Comparison of ENCODE assay signal across 10 cellular contexts in genomic region chr4:123244233-123244632, GRCh38.
DNase-seq lines count a peak whose midpoint lies in the region; ATAC-seq and TF ChIP-seq lines count a peak whose summit lies in the region.
"Had no signal": no experiment of that assay in that cellular context is flagged by ENCODE, and none has a peak within 500 bp of the region (broad histone marks: within the 10 kb centered on the region; RNA-seq: fewer than 3 reads in every experiment).

No MANE protein-coding gene starts in this region.

- peaks cover 14% of the 10 kb centered on the region for H3K9me3 Mint-ChIP-seq in activated naive CD4-positive, alpha-beta T cell treated with anti-CD3 and anti-CD28 coated beads for 36 hours
- H3K9me3 Mint-ChIP-seq in activated CD4-positive, alpha-beta T cell treated with anti-CD3 and anti-CD28 coated beads, Interleukin-2, amount 10 ng/mL, durations not matched to agents 7 days and 5 days, result peaks cover 14% of the 10 kb centered on the region

- no peak for TF ChIP-seq POLR2A in lower leg skin (IDR thresholded peaks at IDR 0.05)

- H3K4me3 ChIP-seq in brain microvascular endothelial cell (ENCODE audit: low read depth, low read length) (no peak overlapping the region), lower leg skin (ENCODE audit: low read depth, poor library complexity, severe bottlenecking) (no peak overlapping the region)
- H3K4me3 ChIP-seq: pancreas had no signal

- in situ Hi-C loops in brain microvascular endothelial cell (cut with HindIII; ENCODE audit: low pct_ligation_motif_present, low sequenced_read_pairs), result no loop called here

- DNase-seq in ELR (ENCODE audit: low read depth), result peak; percentile 12
- DNase-seq in brain microvascular endothelial cell, result peak; percentile 34
- peak; percentile 71 to 87 for DNase-seq in lower leg skin (ENCODE audit: low spot score in 2 of 2)
- DNase-seq in activated naive CD4-positive, alpha-beta T cell treated with anti-CD3 and anti-CD28 coated beads for 36 hours, result no peak
- no peak for DNase-seq in NCI-H524 treated with DMSO at 0.1 percent for 48 hours (lab: John Stamatoyannopoulos, UW)
- no peak for DNase-seq in activated CD4-positive, alpha-beta T cell treated with anti-CD3 and anti-CD28 coated beads, Interleukin-2, amount 10 ng/mL, durations not matched to agents 7 days and 5 days
- no peak for DNase-seq in activated naive CD4-positive, alpha-beta T cell treated with anti-CD3 and anti-CD28 coated beads, Interleukin-2, amount 50 U/mL, for 16 hours
- DNase-seq: pancreas, T-helper 17 cell had no signal

- no peaks in the 10 kb centered on the region for H3K36me3 Mint-ChIP-seq in activated naive CD4-positive, alpha-beta T cell treated with anti-CD3 and anti-CD28 coated beads for 36 hours (ENCODE audit: low read depth)
- peaks cover 2% of the 10 kb centered on the region for H3K36me3 Mint-ChIP-seq in activated CD4-positive, alpha-beta T cell treated with anti-CD3 and anti-CD28 coated beads, Interleukin-2, amount 10 ng/mL, durations not matched to agents 7 days and 5 days (ENCODE audit: low read depth)

- no peaks in the 10 kb centered on the region for H3K36me3 ChIP-seq in brain microvascular endothelial cell (replicated peaks)
- H3K36me3 ChIP-seq: pancreas had no signal

- 27 to 39% methylated on average over 5 of the region's 5 CpGs for WGBS in lower leg skin, 2 donors

- no peak overlapping the region for H3K27ac ChIP-seq in brain microvascular endothelial cell
- H3K27ac ChIP-seq: pancreas had no signal

- TF ChIP-seq CTCF in brain microvascular endothelial cell (IDR thresholded peaks at IDR 0.05; ENCODE audit: low read depth, low read length, missing control alignments) (peak; percentile 35), lower leg skin (IDR thresholded peaks at IDR 0.05) (no peak)

- H3K27me3 ChIP-seq in brain microvascular endothelial cell (replicated peaks), result no peaks in the 10 kb centered on the region
- H3K27me3 ChIP-seq: pancreas had no signal

- H3K27ac Mint-ChIP-seq in activated naive CD4-positive, alpha-beta T cell treated with anti-CD3 and anti-CD28 coated beads for 36 hours, result no peak overlapping the region
- no peak overlapping the region for H3K27ac Mint-ChIP-seq in activated CD4-positive, alpha-beta T cell treated with anti-CD3 and anti-CD28 coated beads, Interleukin-2, amount 10 ng/mL, durations not matched to agents 7 days and 5 days
- H3K27ac Mint-ChIP-seq: T-helper 17 cell had no signal

- POLR2A ChIA-PET in activated CD4-positive, alpha-beta T cell treated with anti-CD3 and anti-CD28 coated beads, Interleukin-2, amount 10 ng/mL, durations not matched to agents 7 days and 5 days (lab: Charles Lee), result no interaction called here

- H3K4me3 Mint-ChIP-seq in activated naive CD4-positive, alpha-beta T cell treated with anti-CD3 and anti-CD28 coated beads for 36 hours, result no peak overlapping the region
- H3K4me3 Mint-ChIP-seq in activated CD4-positive, alpha-beta T cell treated with anti-CD3 and anti-CD28 coated beads, Interleukin-2, amount 10 ng/mL, durations not matched to agents 7 days and 5 days, result no peak overlapping the region
- H3K4me3 Mint-ChIP-seq: T-helper 17 cell had no signal

- ATAC-seq in HG02884 (IDR thresholded peaks at IDR 0.05; ENCODE audit: unreplicated experiment), result peak; percentile 49
- ATAC-seq: T-helper 17 cell had no signal

- intact Hi-C loops in lower leg skin (cut with DNase I; ENCODE audit: low total_unique reads), result no loop called here
- intact Hi-C loops in activated naive CD4-positive, alpha-beta T cell treated with anti-CD3 and anti-CD28 coated beads for 36 hours (cut with micrococcal nuclease), result no loop called here

- H3K27me3 Mint-ChIP-seq in activated naive CD4-positive, alpha-beta T cell treated with anti-CD3 and anti-CD28 coated beads for 36 hours (ENCODE audit: low read depth), result no peaks in the 10 kb centered on the region
- H3K27me3 Mint-ChIP-seq in activated CD4-positive, alpha-beta T cell treated with anti-CD3 and anti-CD28 coated beads, Interleukin-2, amount 10 ng/mL, durations not matched to agents 7 days and 5 days, result no peaks in the 10 kb centered on the region
- H3K27me3 Mint-ChIP-seq: T-helper 17 cell had no signal

- CTCF ChIA-PET in activated naive CD4-positive, alpha-beta T cell treated with anti-CD3 and anti-CD28 coated beads for 36 hours (lab: Charles Lee), result no interaction called here
- CTCF ChIA-PET in activated CD4-positive, alpha-beta T cell treated with anti-CD3 and anti-CD28 coated beads, Interleukin-2, amount 10 ng/mL, durations not matched to agents 7 days and 5 days (lab: Charles Lee), result no interaction called here

- H3K4me1 Mint-ChIP-seq in activated naive CD4-positive, alpha-beta T cell treated with anti-CD3 and anti-CD28 coated beads for 36 hours (ENCODE audit: low read depth), result no peaks in the 10 kb centered on the region
- H3K4me1 Mint-ChIP-seq in activated CD4-positive, alpha-beta T cell treated with anti-CD3 and anti-CD28 coated beads, Interleukin-2, amount 10 ng/mL, durations not matched to agents 7 days and 5 days, result no peaks in the 10 kb centered on the region
- H3K4me1 Mint-ChIP-seq: T-helper 17 cell had no signal

Comparison
In these comparisons a context has a peak if more than half of its experiments do, and no peak if none do; other contexts are left out.
1. DNase-seq: peak in ELR (single experiment), brain microvascular endothelial cell (single experiment) and lower leg skin (2 of 2); none in activated naive CD4-positive, alpha-beta T cell treated with anti-CD3 and anti-CD28 coated beads for 36 hours (single experiment), NCI-H524 treated with DMSO at 0.1 percent for 48 hours (single experiment), activated CD4-positive, alpha-beta T cell treated with anti-CD3 and anti-CD28 coated beads, Interleukin-2, amount 10 ng/mL, durations not matched to agents 7 days and 5 days (single experiment) and activated naive CD4-positive, alpha-beta T cell treated with anti-CD3 and anti-CD28 coated beads, Interleukin-2, amount 50 U/mL, for 16 hours (single experiment).